In the genomic region with DNA sequence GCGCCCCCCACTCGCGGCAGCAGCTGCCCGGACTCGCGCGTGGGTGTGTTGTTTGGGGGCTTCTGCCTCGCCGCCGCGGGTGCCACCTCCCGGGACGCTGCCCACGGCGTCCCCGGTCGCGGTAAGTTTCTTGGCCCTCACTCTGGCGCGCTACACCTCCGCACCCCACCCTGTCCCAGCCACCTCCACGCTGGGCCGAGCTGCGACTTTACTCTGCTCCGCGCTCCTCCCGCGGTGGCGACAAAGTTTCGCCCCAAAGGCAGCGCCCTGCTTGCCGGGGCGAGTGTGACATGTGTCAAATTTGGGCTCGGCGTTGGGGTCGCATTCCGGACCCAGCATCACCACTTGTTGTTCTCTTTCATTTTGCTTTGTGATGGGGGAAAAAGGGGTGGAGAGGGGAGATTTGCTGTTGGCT, we compare ENCODE assay signal across 1 cellular context.
TF ChIP-seq lines count a peak whose summit lies in the region.

No MANE protein-coding gene starts in this region.

TF ChIP-seq in HEK293, 187 proteins besides CTCF, POLR2A, EP300 and RAD21 (continued from another document):
- TF ChIP-seq ZNF433 (tag by site-specific recombination; IDR thresholded peaks at IDR 0.05; ENCODE audit: low read depth): no peak
- TF ChIP-seq GLIS1 (tag by site-specific recombination; IDR thresholded peaks at IDR 0.05): peak; percentile 7; the same call in 1 of the 2 replicates
- no peak for TF ChIP-seq ZNF19 (tag by site-specific recombination; IDR thresholded peaks at IDR 0.05; ENCODE audit: low read depth)
- TF ChIP-seq, protein P1, sequence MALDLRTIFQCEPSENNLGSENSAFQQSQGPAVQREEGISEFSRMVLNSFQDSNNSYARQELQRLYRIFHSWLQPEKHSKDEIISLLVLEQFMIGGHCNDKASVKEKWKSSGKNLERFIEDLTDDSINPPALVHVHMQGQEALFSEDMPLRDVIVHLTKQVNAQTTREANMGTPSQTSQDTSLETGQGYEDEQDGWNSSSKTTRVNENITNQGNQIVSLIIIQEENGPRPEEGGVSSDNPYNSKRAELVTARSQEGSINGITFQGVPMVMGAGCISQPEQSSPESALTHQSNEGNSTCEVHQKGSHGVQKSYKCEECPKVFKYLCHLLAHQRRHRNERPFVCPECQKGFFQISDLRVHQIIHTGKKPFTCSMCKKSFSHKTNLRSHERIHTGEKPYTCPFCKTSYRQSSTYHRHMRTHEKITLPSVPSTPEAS (tag by site-specific recombination; IDR thresholded peaks at IDR 0.05): no peak
- TF ChIP-seq REPIN1 (tag by site-specific recombination; IDR thresholded peaks at IDR 0.05; ENCODE audit: low read depth): no peak
- peak; percentile 93 for TF ChIP-seq ZFHX2 (tag by site-specific recombination; conservative IDR thresholded peaks at IDR 0.05)
- TF ChIP-seq OVOL3 (tag by site-specific recombination; IDR thresholded peaks at IDR 0.05): no peak
- TF ChIP-seq KLF10 (tag by site-specific recombination; IDR thresholded peaks at IDR 0.05): no peak
- TF ChIP-seq GLIS2 (tag by site-specific recombination; IDR thresholded peaks at IDR 0.05): peak; percentile 83
- no peak for TF ChIP-seq SP3 (tag by site-specific recombination; IDR thresholded peaks at IDR 0.05)
- TF ChIP-seq, protein P2, sequence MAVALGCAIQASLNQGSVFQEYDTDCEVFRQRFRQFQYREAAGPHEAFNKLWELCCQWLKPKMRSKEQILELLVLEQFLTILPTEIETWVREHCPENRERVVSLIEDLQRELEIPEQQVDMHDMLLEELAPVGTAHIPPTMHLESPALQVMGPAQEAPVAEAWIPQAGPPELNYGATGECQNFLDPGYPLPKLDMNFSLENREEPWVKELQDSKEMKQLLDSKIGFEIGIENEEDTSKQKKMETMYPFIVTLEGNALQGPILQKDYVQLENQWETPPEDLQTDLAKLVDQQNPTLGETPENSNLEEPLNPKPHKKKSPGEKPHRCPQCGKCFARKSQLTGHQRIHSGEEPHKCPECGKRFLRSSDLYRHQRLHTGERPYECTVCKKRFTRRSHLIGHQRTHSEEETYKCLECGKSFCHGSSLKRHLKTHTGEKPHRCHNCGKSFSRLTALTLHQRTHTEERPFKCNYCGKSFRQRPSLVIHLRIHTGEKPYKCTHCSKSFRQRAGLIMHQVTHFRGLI (tag by site-specific recombination; IDR thresholded peaks at IDR 0.05): no peak
- TF ChIP-seq YY1 (tag by site-specific recombination; IDR thresholded peaks at IDR 0.05): 0 out of 2 replicates have a peak, but pooled peaks have one; percentile 6
- TF ChIP-seq ZBTB7A (tag by site-specific recombination; IDR thresholded peaks at IDR 0.05; ENCODE audit: low read depth): no peak
